In genomic region chr16:10495031-10495345, GRCh38 we compare ENCODE assay signal across 21 cellular contexts.
"Had no signal": no experiment of that assay in that cellular context is flagged by ENCODE, and none has a peak within 500 bp of the region (broad histone marks: within the 10 kb centered on the region; RNA-seq: fewer than 3 reads in every experiment).

No MANE protein-coding gene starts in this region.

- H3K27ac ChIP-seq: coronary artery, lower lobe of right lung, ovary, psoas muscle, skin epidermis, spleen, suprapubic skin, transverse colon, vagina had no signal

- H3K4me3 ChIP-seq: coronary artery, lower lobe of right lung, ovary, psoas muscle, skin epidermis, spleen, suprapubic skin, transverse colon, vagina had no signal

- H3K4me1 Mint-ChIP-seq: naive thymus-derived CD8-positive, alpha-beta T cell; stimulated activated naive CD8-positive, alpha-beta T cell treated with anti-CD3 and anti-CD28 coated beads, Interleukin-15, amount 100 ng/mL, for 72 hours had no signal

- ATAC-seq: effector memory CD8-positive, alpha-beta T cell; left ventricle myocardium superior; naive thymus-derived CD8-positive, alpha-beta T cell; psoas muscle; right cardiac atrium; stimulated activated naive CD8-positive, alpha-beta T cell treated with anti-CD3 and anti-CD28 coated beads, Interleukin-15, amount 100 ng/mL, for 72 hours had no signal

- H3K9me3 ChIP-seq: suprapubic skin, vagina had no signal

- H3K4me3 Mint-ChIP-seq: effector memory CD8-positive, alpha-beta T cell; stimulated activated naive CD8-positive, alpha-beta T cell treated with anti-CD3 and anti-CD28 coated beads, Interleukin-15, amount 100 ng/mL, for 72 hours had no signal

- H3K4me1 ChIP-seq: lower lobe of right lung, psoas muscle, spleen, suprapubic skin, transverse colon, vagina had no signal

- H3K36me3 ChIP-seq: ovary, spleen, transverse colon, vagina had no signal

- DNase-seq: effector memory CD8-positive, alpha-beta T cell; left ventricle myocardium superior; lower lobe of right lung; naive thymus-derived CD8-positive, alpha-beta T cell; occipital lobe; ovary; posterior cingulate gyrus; psoas muscle; right cardiac atrium; spleen; stimulated activated CD4-positive, alpha-beta T cell treated with anti-CD3 and anti-CD28 coated beads, Interleukin-4, amount 100 ng/mL, for 4 hours; stimulated activated naive CD4-positive, alpha-beta T cell; stimulated activated naive CD8-positive, alpha-beta T cell treated with anti-CD3 and anti-CD28 coated beads, Interleukin-15, amount 100 ng/mL, for 72 hours; transverse colon had no signal

- H3K27me3 Mint-ChIP-seq: effector memory CD8-positive, alpha-beta T cell; naive thymus-derived CD8-positive, alpha-beta T cell; stimulated activated naive CD8-positive, alpha-beta T cell treated with anti-CD3 and anti-CD28 coated beads, Interleukin-15, amount 100 ng/mL, for 72 hours had no signal

- FAIRE-seq: endometrium, frontal cortex, keratinocyte had no signal

- H3K27me3 ChIP-seq: ovary, spleen, suprapubic skin, transverse colon, vagina had no signal

- H3K27ac Mint-ChIP-seq: effector memory CD8-positive, alpha-beta T cell had no signal
